ENCODE assay signal across 1 cellular context in genomic region chr7:110645616-110646015, GRCh38.
TF ChIP-seq lines count a peak whose summit lies in the region.

No MANE protein-coding gene starts in this region.

TF ChIP-seq in SK-N-SH, 30 proteins besides CTCF, POLR2A, EP300 and RAD21 (continued from another document):
- TF ChIP-seq USF1 (IDR thresholded peaks at IDR 0.05; ENCODE audit: borderline replicate concordance, low read depth) (no peak), GABPA (IDR thresholded peaks at IDR 0.05; ENCODE audit: low read depth) (no peak)
